In the genomic region with DNA sequence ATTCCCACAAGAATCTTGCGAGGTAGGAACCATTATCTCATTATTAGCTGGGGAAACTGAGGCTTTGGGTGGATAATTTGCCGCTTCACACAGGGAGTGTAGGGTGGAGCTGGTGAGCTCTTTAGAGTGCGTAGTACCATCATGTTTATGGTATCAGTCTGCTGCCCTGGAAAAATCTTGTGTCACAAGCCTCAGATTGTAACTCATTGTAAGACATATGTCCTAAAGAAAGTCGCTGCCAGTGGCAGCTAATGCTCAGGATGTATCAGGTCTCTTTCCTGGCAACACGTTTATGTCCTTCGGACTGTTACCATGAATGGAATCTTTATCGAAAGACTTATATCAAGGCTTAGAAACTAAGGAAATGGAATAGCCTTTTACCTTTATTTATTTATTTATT, we compare ENCODE assay signal across 10 cellular contexts. TPM values are rescaled to one million over a fixed set of nuclear protein-coding genes. Genes with fewer than 3 reads are reported as not detected.
DNase-seq lines count a peak whose midpoint lies in the region; ATAC-seq, FAIRE-seq and TF ChIP-seq lines count a peak whose summit lies in the region.
"Had no signal": no experiment of that assay in that cellular context is flagged by ENCODE, and none has a peak within 500 bp of the region (broad histone marks: within the 10 kb centered on the region; RNA-seq: fewer than 3 reads in every experiment).

No MANE protein-coding gene starts in this region.

- H3K4me3 ChIP-seq in GM08714 (ENCODE audit: low read length) (peak overlapping the region; percentile 94), Panc1 (ENCODE audit: low read depth in 2 of 2, low read length in 2 of 2) (peak overlapping the region; percentile 76 to 84), endothelial cell of umbilical vein (replicated peaks in 1 of 3; ENCODE audit: insufficient read depth in 1 of 3, low read depth in 1 of 3, low read length in 3 of 3) (peak overlapping the region in 1 of 3 experiments; percentile 26), parathyroid adenoma (ENCODE audit: low read depth, low read length) (no peak overlapping the region)

- H3K27me3 ChIP-seq in Panc1 (ENCODE audit: control insufficient read depth, insufficient read depth, low read length) (no peaks in the 10 kb centered on the region), endothelial cell of umbilical vein (ENCODE audit: control insufficient read depth in 2 of 2, insufficient read depth in 2 of 2, low read length in 2 of 2) (peaks cover 3 to 9% of the 10 kb centered on the region in 2 experiments), parathyroid adenoma (ENCODE audit: control insufficient read depth, insufficient read depth, low read length) (no peaks in the 10 kb centered on the region)

- BruUV-seq in Panc1 (replicated peaks; lab: Mats Ljungman, UMichigan) (no TSS peak), endothelial cell of umbilical vein (replicated peaks; lab: Mats Ljungman, UMichigan) (no TSS peak)

- H2AFZ ChIP-seq in endothelial cell of umbilical vein (ENCODE audit: low read depth, low read length), result no peak overlapping the region
- no peak overlapping the region for H2AFZ ChIP-seq in parathyroid adenoma

- no peaks in the 10 kb centered on the region for H3K9me1 ChIP-seq in endothelial cell of umbilical vein (replicated peaks; ENCODE audit: control insufficient read depth, extremely low read depth, insufficient read depth, low read length)

- TF ChIP-seq POLR2A in endothelial cell of umbilical vein (IDR thresholded peaks at IDR 0.05; ENCODE audit: low read depth, low read length), result no peak

- H3K79me2 ChIP-seq in endothelial cell of umbilical vein (ENCODE audit: control insufficient read depth, insufficient read depth, low read length) (peaks cover 64% of the 10 kb centered on the region), parathyroid adenoma (peaks cover 39% of the 10 kb centered on the region)

- ATAC-seq in Panc1 (no peak), GM21737 (IDR thresholded peaks at IDR 0.05; ENCODE audit: unreplicated experiment) (no peak), GM19463 (IDR thresholded peaks at IDR 0.05; ENCODE audit: unreplicated experiment) (no peak), Right ventricle myocardium inferior (no peak)

- H3K36me3 ChIP-seq in Panc1 (ENCODE audit: control insufficient read depth, insufficient read depth, low read length) (peaks cover 5% of the 10 kb centered on the region; the same call in 1 of the 2 replicates), endothelial cell of umbilical vein (ENCODE audit: control insufficient read depth in 2 of 2, extremely low read depth in 1 of 2, insufficient read depth in 2 of 2, low read length in 2 of 2) (no peaks in the 10 kb centered on the region), parathyroid adenoma (ENCODE audit: control insufficient read depth, insufficient read depth, low read length) (no peaks in the 10 kb centered on the region)

- TF ChIP-seq CTCF in Panc1 (IDR thresholded peaks at IDR 0.05) (no peak), endothelial cell of umbilical vein (IDR thresholded peaks at IDR 0.05; ENCODE audit: extremely low read depth in 1 of 2, insufficient read depth in 1 of 2, low read depth in 1 of 2, low read length in 2 of 2) (no peak), parathyroid adenoma (IDR thresholded peaks at IDR 0.05) (no peak)

- CTCF ChIA-PET in Panc1 (lab: Charles Lee) (no interaction called here), endothelial cell of umbilical vein (lab: Charles Lee) (interaction anchor here (1.3 to 1.4 kb wide), 2 partner anchors 15 to 38 kb away, joined by 3 to 8 read pairs; no protein-coding TSS in a partner anchor)

- H3K9ac ChIP-seq in endothelial cell of umbilical vein (replicated peaks; ENCODE audit: extremely low read depth, insufficient read depth, low read length) (no peak overlapping the region), parathyroid adenoma (no peak overlapping the region)

- H4K20me1 ChIP-seq in endothelial cell of umbilical vein (replicated peaks; ENCODE audit: control insufficient read depth, extremely low read depth, insufficient read depth, low read length), result peaks cover 12% of the 10 kb centered on the region

- H3K27ac ChIP-seq in Panc1 (ENCODE audit: low read length), result peak overlapping the region; percentile 99
- no peak overlapping the region for H3K27ac ChIP-seq in endothelial cell of umbilical vein (ENCODE audit: insufficient read depth, low read depth, low read length)
- H3K27ac ChIP-seq in parathyroid adenoma, result no peak overlapping the region

- dilution Hi-C loops in endothelial cell of umbilical vein (cut with MboI; ENCODE audit: extremely low pct_ligation_motif_present, low sequenced_read_pairs), result no loop called here

- intact Hi-C loops in Panc1 (cut with micrococcal nuclease; ENCODE audit: unreplicated experiment), result no loop called here
- intact Hi-C loops in endothelial cell of umbilical vein (cut with micrococcal nuclease), result loop anchor here (2.0 kb wide), 1 partner anchor 39 kb away; no protein-coding TSS in a partner anchor
- intact Hi-C loops in Right ventricle myocardium inferior (cut with DNase I), result no loop called here

- POLR2A ChIA-PET in Panc1 (lab: Charles Lee) (interaction anchor here (0.6 kb wide), 1 partner anchor 10 kb away, joined by 6 read pairs; no protein-coding TSS in a partner anchor), endothelial cell of umbilical vein (lab: Charles Lee) (no interaction called here)

- in situ Hi-C loops in Panc1 (cut with HindIII; ENCODE audit: low pct_unique_long_range_greater_than_20kb, low sequenced_read_pairs), result no loop called here

- DNase-seq in Panc1 (ENCODE audit: low read depth, low spot score), result no peak
- DNase-seq in endothelial cell of umbilical vein (ENCODE audit: low read depth, low spot score), result no peak
- DNase-seq in LoVo (ENCODE audit: low spot score), result no peak
- DNase-seq in Right ventricle myocardium inferior (ENCODE audit: missing footprints), result no peak
- DNase-seq: NCI-H2171, SW 1271 had no signal

- peaks cover 29% of the 10 kb centered on the region for H3K4me1 ChIP-seq in Panc1 (ENCODE audit: control insufficient read depth, insufficient read depth, low read length)
- H3K4me1 ChIP-seq in endothelial cell of umbilical vein (ENCODE audit: control insufficient read depth, extremely low read depth, insufficient read depth, low read length), result peaks cover 36% of the 10 kb centered on the region
- peaks cover 17% of the 10 kb centered on the region for H3K4me1 ChIP-seq in parathyroid adenoma

- no peak for FAIRE-seq in endothelial cell of umbilical vein (lab: Jason Lieb, UNC)

- peak overlapping the region; percentile 89 for H3K4me2 ChIP-seq in endothelial cell of umbilical vein (ENCODE audit: insufficient read depth, low read length)
- peak overlapping the region; percentile 65 for H3K4me2 ChIP-seq in parathyroid adenoma (ENCODE audit: low read length)

- H3K9me3 ChIP-seq in Panc1 (ENCODE audit: control insufficient read depth, insufficient read depth, low read depth, low read length), result no peaks in the 10 kb centered on the region
- no peaks in the 10 kb centered on the region for H3K9me3 ChIP-seq in endothelial cell of umbilical vein (replicated peaks; ENCODE audit: control insufficient read depth, insufficient read depth, low read length)
- H3K9me3 ChIP-seq in parathyroid adenoma (ENCODE audit: control insufficient read depth, low read length), result no peaks in the 10 kb centered on the region

TF ChIP-seq in endothelial cell of umbilical vein, 7 proteins besides CTCF, POLR2A, EP300 and RAD21:
- TF ChIP-seq MYC (IDR thresholded peaks at IDR 0.05; ENCODE audit: low read depth, low read length) (no peak), JUN (IDR thresholded peaks at IDR 0.05; ENCODE audit: borderline replicate concordance, insufficient read depth, insufficient read length, low read depth) (no peak), POLR2AphosphoS5 (IDR thresholded peaks at IDR 0.05; ENCODE audit: insufficient read depth, low read depth, low read length) (no peak), EZH2 (IDR thresholded peaks at IDR 0.05; ENCODE audit: borderline replicate concordance, low read depth, low read length, severe bottlenecking) (no peak), FOS (IDR thresholded peaks at IDR 0.05; ENCODE audit: borderline replicate concordance, insufficient read depth, low read length) (no peak), GATA2 (IDR thresholded peaks at IDR 0.05; ENCODE audit: insufficient read depth, insufficient read length, low read depth, low read length) (no peak)
- TF ChIP-seq, protein P1, sequence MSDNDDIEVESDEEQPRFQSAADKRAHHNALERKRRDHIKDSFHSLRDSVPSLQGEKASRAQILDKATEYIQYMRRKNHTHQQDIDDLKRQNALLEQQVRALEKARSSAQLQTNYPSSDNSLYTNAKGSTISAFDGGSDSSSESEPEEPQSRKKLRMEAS (IDR thresholded peaks at IDR 0.05; ENCODE audit: insufficient read depth, insufficient read length), result no peak
TF ChIP-seq in endothelial cell of umbilical vein: peak in this region for 0.

RNA-seq across cellular contexts. Expression of a gene that starts 1.9 kb away (rescaled TPM):
- total RNA-seq in Panc1 (2021; ENCODE audit: unreplicated experiment) (95.9 TPM), endothelial cell of umbilical vein (54.2 and 55.3 TPM in 2 replicates), Right ventricle myocardium inferior (84.1 TPM)
- polyA plus RNA-seq in Panc1 (2012; ENCODE audit: insufficient read length), result 86.1 TPM
- polyA plus RNA-seq in endothelial cell of umbilical vein, result 11.7 and 15.4 TPM in 2 replicates
- polyA plus RNA-seq in endothelial cell of umbilical vein (2011; cell fraction: cytosol; rRNA removed), result 17.6 and 18.8 TPM in 2 replicates
- polyA plus RNA-seq in endothelial cell of umbilical vein (2011; cell fraction: nucleus; rRNA removed), result 15.9 and 18.1 TPM in 2 replicates
- polyA plus RNA-seq in endothelial cell of umbilical vein (2012), result 84.4 and 99.2 TPM in 2 replicates
- 24.5 and 38.3 TPM in 2 replicates for polyA minus RNA-seq in endothelial cell of umbilical vein
- 12.1 TPM for polyA minus RNA-seq in endothelial cell of umbilical vein (2011; cell fraction: cytosol; rRNA and poly(A)+ RNA removed)
- polyA minus RNA-seq in endothelial cell of umbilical vein (2011; cell fraction: nucleus; rRNA and poly(A)+ RNA removed), result 35.7 and 36.5 TPM in 2 replicates
